Comparison of ENCODE assay signal across 17 cellular contexts in genomic region chr5:130724658-130725057, GRCh38.
DNase-seq lines count a peak whose midpoint lies in the region; ATAC-seq and TF ChIP-seq lines count a peak whose summit lies in the region.
"Had no signal": no experiment of that assay in that cellular context is flagged by ENCODE, and none has a peak within 500 bp of the region (broad histone marks: within the 10 kb centered on the region; RNA-seq: fewer than 3 reads in every experiment).

No MANE protein-coding gene starts in this region.

- intact Hi-C loops in MCF 10A (cut with micrococcal nuclease), result loop anchor here (10.0 kb wide), 1 partner anchor 440 kb away; no protein-coding TSS in a partner anchor
- intact Hi-C loops in breast epithelium (cut with DNase I; ENCODE audit: low total_unique reads), result no loop called here
- intact Hi-C loops in PC-3 (cut with micrococcal nuclease), result loop anchor here (5.0 kb wide), 5 partner anchors 188 to 822 kb away; partner anchors contain the start of gene CHSY3
- intact Hi-C loops in CD4-positive, alpha-beta T cell (cut with DNase I, micrococcal nuclease), result no loop called here

- CTCF ChIA-PET in MCF 10A (lab: Yijun Ruan, JAX) (interaction anchor here (0.9 to 3.9 kb wide), 3 partner anchors 26 to 614 kb away, joined by 3 to 32 read pairs (median 3); no protein-coding TSS in a partner anchor), PC-3 (lab: Charles Lee) (interaction anchor here (0.6 to 0.9 kb wide), 3 partner anchors 11 to 451 kb away, joined by 3 to 7 read pairs (median 4); no protein-coding TSS in a partner anchor)
- CTCF ChIA-PET in CD4-positive, alpha-beta T cell (lab: Charles Lee), result no interaction called here

- H3K4me3 ChIP-seq in breast epithelium (no peak overlapping the region), PC-3 (ENCODE audit: low read length) (no peak overlapping the region), epithelial cell of esophagus (ENCODE audit: low read length) (no peak overlapping the region)
- H3K4me3 ChIP-seq: A549; BLaER1 treated with 17β-estradiol and CSF1 and Interleukin-3, amounts not matched to agents 10 nM and 100 nM had no signal

- H3K4me3 Mint-ChIP-seq in MCF 10A (ENCODE audit: unreplicated experiment), result no peak overlapping the region
- H3K4me3 Mint-ChIP-seq in CD4-positive, alpha-beta T cell, result no peak overlapping the region
- no peak overlapping the region for H3K4me3 Mint-ChIP-seq in stimulated activated naive B cell treated with anti-CD40 and anti-IgM and Interleukin-4, amounts not matched to agents 10 μg/mL and 1 μg/mL and 100 μg/mL, for 72 hours
- H3K4me3 Mint-ChIP-seq: B cell; CD4-positive, CD25-positive, alpha-beta regulatory T cell; H9; IgD-negative memory B cell had no signal

- H3K27me3 Mint-ChIP-seq in MCF 10A (ENCODE audit: insufficient read depth, unreplicated experiment), result no peaks in the 10 kb centered on the region
- no peaks in the 10 kb centered on the region for H3K27me3 Mint-ChIP-seq in CD4-positive, alpha-beta T cell
- no peaks in the 10 kb centered on the region for H3K27me3 Mint-ChIP-seq in stimulated activated naive B cell treated with anti-CD40 and anti-IgM and Interleukin-4, amounts not matched to agents 10 μg/mL and 1 μg/mL and 100 μg/mL, for 72 hours
- H3K27me3 Mint-ChIP-seq: B cell, IgD-negative memory B cell had no signal

- no peaks in the 10 kb centered on the region for H3K4me1 ChIP-seq in breast epithelium
- H3K4me1 ChIP-seq in PC-3 (ENCODE audit: insufficient read depth, low read length), result 0 out of 2 replicates have a peak, but pooled peaks cover 9% of the 10 kb centered on the region
- H3K4me1 ChIP-seq: A549; BLaER1 treated with 17β-estradiol and CSF1 and Interleukin-3, amounts not matched to agents 10 nM and 100 nM; Caco-2 had no signal

- H3K9me2 ChIP-seq in PC-3 (replicated peaks; ENCODE audit: low read length), result no peaks in the 10 kb centered on the region

- H2AFZ ChIP-seq in PC-3 (ENCODE audit: low read length), result peak overlapping the region; percentile 54; the same call in 1 of the 2 replicates

- peak overlapping the region; percentile 1; the same call in 1 of the 2 replicates for H3K4me2 ChIP-seq in PC-3 (ENCODE audit: low read length)
- H3K4me2 ChIP-seq: A549; BLaER1 treated with 17β-estradiol and CSF1 and Interleukin-3, amounts not matched to agents 10 nM and 100 nM had no signal

- H3K79me2 ChIP-seq in PC-3 (ENCODE audit: low read length), result no peaks in the 10 kb centered on the region

- peak; percentile 35; the same call in 1 of the 2 replicates for ATAC-seq in PC-3
- no peak for ATAC-seq in CD4-positive, alpha-beta T cell (ENCODE audit: poor library complexity)
- no peak for ATAC-seq in stimulated activated naive B cell treated with anti-CD40 and anti-IgM and Interleukin-4, amounts not matched to agents 10 μg/mL and 1 μg/mL and 100 μg/mL, for 72 hours (replicated peaks)
- ATAC-seq: A549, HepG2 had no signal

- POLR2A ChIA-PET in MCF 10A (lab: Yijun Ruan, JAX) (interaction anchor here (0.7 to 1.9 kb wide), 2 partner anchors 50 to 72 kb away, joined by 3 read pairs; no protein-coding TSS in a partner anchor), PC-3 (lab: Charles Lee; ENCODE audit: unreplicated experiment) (no interaction called here)
- POLR2A ChIA-PET in CD4-positive, alpha-beta T cell (lab: Charles Lee), result no interaction called here

- peak; percentile 13 for DNase-seq in MCF 10A (ENCODE audit: unreplicated experiment)
- DNase-seq in breast epithelium (ENCODE audit: low spot score in 2 of 2), result no peak
- DNase-seq in PC-3, result peak; percentile 37
- peak; percentile 67 for DNase-seq in epithelial cell of esophagus (ENCODE audit: low read depth)
- DNase-seq in CD4-positive, alpha-beta T cell, result no peak
- DNase-seq in stimulated activated naive B cell treated with anti-CD40 and anti-IgM and Interleukin-4, amounts not matched to agents 10 μg/mL and 1 μg/mL and 100 μg/mL, for 72 hours, result no peak
- no peak for DNase-seq in stimulated activated CD4-positive, alpha-beta T cell treated with anti-CD3 and anti-CD28 coated beads, Interleukin-4, amount 100 ng/mL, for 24 hours
- DNase-seq: Caco-2; CD4-positive, CD25-positive, alpha-beta regulatory T cell; GDM1; H9 had no signal

- TF ChIP-seq POLR2A in breast epithelium (IDR thresholded peaks at IDR 0.05), result no peak

- H3K9me3 ChIP-seq in breast epithelium (no peaks in the 10 kb centered on the region), PC-3 (ENCODE audit: low read length) (no peaks in the 10 kb centered on the region)
- no peaks in the 10 kb centered on the region for H3K9me3 ChIP-seq in CD4-positive, alpha-beta T cell (ENCODE audit: control insufficient read depth, low read length)
- H3K9me3 ChIP-seq: A549; BLaER1 treated with 17β-estradiol and CSF1 and Interleukin-3, amounts not matched to agents 10 nM and 100 nM; Caco-2 had no signal

- no peak overlapping the region for H3K27ac ChIP-seq in breast epithelium
- H3K27ac ChIP-seq in PC-3 (ENCODE audit: low read length), result no peak overlapping the region
- no peak overlapping the region for H3K27ac ChIP-seq in CD4-positive, alpha-beta T cell (ENCODE audit: low read depth, low read length)
- H3K27ac ChIP-seq: 22Rv1; A549; BLaER1 treated with 17β-estradiol and CSF1 and Interleukin-3, amounts not matched to agents 10 nM and 100 nM had no signal

- no peak overlapping the region for H3K9ac ChIP-seq in PC-3 (ENCODE audit: low read length)
- H3K9ac ChIP-seq: BLaER1 treated with 17β-estradiol and CSF1 and Interleukin-3, amounts not matched to agents 10 nM and 100 nM had no signal

- TF ChIP-seq CTCF in MCF 10A (IDR thresholded peaks at IDR 0.05; ENCODE audit: unreplicated experiment) (no peak), breast epithelium (IDR thresholded peaks at IDR 0.05) (no peak), PC-3 (conservative IDR thresholded peaks at IDR 0.05; ENCODE audit: low read depth, low read length) (no peak), epithelial cell of esophagus (IDR thresholded peaks at IDR 0.05; ENCODE audit: insufficient read depth, low read depth, low read length, missing control alignments) (no peak)
- no peak for TF ChIP-seq CTCF in CD4-positive, alpha-beta T cell (IDR thresholded peaks at IDR 0.05)

- H3K27me3 ChIP-seq in breast epithelium (no peaks in the 10 kb centered on the region), PC-3 (ENCODE audit: low read length) (no peaks in the 10 kb centered on the region)
- H3K27me3 ChIP-seq in CD4-positive, alpha-beta T cell (ENCODE audit: control insufficient read depth, insufficient read depth, low read length), result no peaks in the 10 kb centered on the region
- H3K27me3 ChIP-seq: BLaER1 treated with 17β-estradiol and CSF1 and Interleukin-3, amounts not matched to agents 10 nM and 100 nM had no signal

- no peaks in the 10 kb centered on the region for H3K9me3 Mint-ChIP-seq in MCF 10A (ENCODE audit: unreplicated experiment)
- no peaks in the 10 kb centered on the region for H3K9me3 Mint-ChIP-seq in CD4-positive, alpha-beta T cell
- no peaks in the 10 kb centered on the region for H3K9me3 Mint-ChIP-seq in stimulated activated naive B cell treated with anti-CD40 and anti-IgM and Interleukin-4, amounts not matched to agents 10 μg/mL and 1 μg/mL and 100 μg/mL, for 72 hours
- H3K9me3 Mint-ChIP-seq: CD4-positive, CD25-positive, alpha-beta regulatory T cell; H9; IgD-negative memory B cell had no signal

- BruUV-seq in MCF 10A (replicated peaks; lab: Mats Ljungman, UMichigan), result no TSS peak
- no TSS peak for BruUV-seq in PC-3 (replicated peaks; lab: Mats Ljungman, UMichigan)

- H4K20me1 ChIP-seq in PC-3 (ENCODE audit: low read length), result no peaks in the 10 kb centered on the region
- H4K20me1 ChIP-seq: BLaER1 treated with 17β-estradiol and CSF1 and Interleukin-3, amounts not matched to agents 10 nM and 100 nM had no signal

- H3K36me3 ChIP-seq in breast epithelium, result no peaks in the 10 kb centered on the region
- no peaks in the 10 kb centered on the region for H3K36me3 ChIP-seq in PC-3 (ENCODE audit: low read depth, low read length)
- H3K36me3 ChIP-seq: BLaER1 treated with 17β-estradiol and CSF1 and Interleukin-3, amounts not matched to agents 10 nM and 100 nM had no signal

- H3K36me3 Mint-ChIP-seq in MCF 10A (ENCODE audit: insufficient read depth, unreplicated experiment), result no peaks in the 10 kb centered on the region
- H3K36me3 Mint-ChIP-seq in CD4-positive, alpha-beta T cell (ENCODE audit: low read depth), result no peaks in the 10 kb centered on the region
- no peaks in the 10 kb centered on the region for H3K36me3 Mint-ChIP-seq in stimulated activated naive B cell treated with anti-CD40 and anti-IgM and Interleukin-4, amounts not matched to agents 10 μg/mL and 1 μg/mL and 100 μg/mL, for 72 hours
- H3K36me3 Mint-ChIP-seq: CD4-positive, CD25-positive, alpha-beta regulatory T cell; IgD-negative memory B cell had no signal

- no peaks in the 10 kb centered on the region for H3K4me1 Mint-ChIP-seq in MCF 10A (ENCODE audit: insufficient read depth, unreplicated experiment)
- H3K4me1 Mint-ChIP-seq in CD4-positive, alpha-beta T cell (ENCODE audit: low read depth), result no peaks in the 10 kb centered on the region
- no peaks in the 10 kb centered on the region for H3K4me1 Mint-ChIP-seq in stimulated activated naive B cell treated with anti-CD40 and anti-IgM and Interleukin-4, amounts not matched to agents 10 μg/mL and 1 μg/mL and 100 μg/mL, for 72 hours
- H3K4me1 Mint-ChIP-seq: B cell; CD4-positive, CD25-positive, alpha-beta regulatory T cell; IgD-negative memory B cell had no signal

- no peaks in the 10 kb centered on the region for H3F3A ChIP-seq in PC-3 (ENCODE audit: low read length, unreplicated experiment)

- H3K27ac Mint-ChIP-seq in MCF 10A (ENCODE audit: low read depth, unreplicated experiment), result no peak overlapping the region
- H3K27ac Mint-ChIP-seq in CD4-positive, alpha-beta T cell, result no peak overlapping the region
- no peak overlapping the region for H3K27ac Mint-ChIP-seq in stimulated activated naive B cell treated with anti-CD40 and anti-IgM and Interleukin-4, amounts not matched to agents 10 μg/mL and 1 μg/mL and 100 μg/mL, for 72 hours
- H3K27ac Mint-ChIP-seq: B cell; CD4-positive, CD25-positive, alpha-beta regulatory T cell; H9; IgD-negative memory B cell had no signal

Comparison
In these comparisons a context has a peak if more than half of its experiments do, and no peak if none do; other contexts are left out.
1. DNase-seq: peak in MCF 10A (single experiment), PC-3 (single experiment) and epithelial cell of esophagus (single experiment); none in breast epithelium (0 of 2), CD4-positive, alpha-beta T cell (0 of 10), stimulated activated naive B cell treated with anti-CD40 and anti-IgM and Interleukin-4, amounts not matched to agents 10 μg/mL and 1 μg/mL and 100 μg/mL, for 72 hours (single experiment) and stimulated activated CD4-positive, alpha-beta T cell treated with anti-CD3 and anti-CD28 coated beads, Interleukin-4, amount 100 ng/mL, for 24 hours (single experiment).
2. intact Hi-C loops: an anchor here in MCF 10A (10.0 kb wide) and PC-3 (5.0 kb wide); none called in breast epithelium and CD4-positive, alpha-beta T cell.